Comparison of ENCODE assay signal across 9 cellular contexts in genomic region chr1:17260738-17261137, GRCh38. TPM values are rescaled to one million over a fixed set of nuclear protein-coding genes. Genes with fewer than 3 reads are reported as not detected.
"Had no signal": no experiment of that assay in that cellular context is flagged by ENCODE, and none has a peak within 500 bp of the region (broad histone marks: within the 10 kb centered on the region; RNA-seq: fewer than 3 reads in every experiment).

No MANE protein-coding gene starts in this region.

- H3K4me2 ChIP-seq: KMS-11 had no signal

- H3K9ac ChIP-seq: KMS-11 had no signal

- H3K27ac ChIP-seq: HL-60, KMS-11 had no signal

- ATAC-seq: HepG2 had no signal

- DNase-seq: IMR-90, KBM-7, KG1 had no signal

- FAIRE-seq: HepG2, HTR-8/SVneo had no signal

RNA-seq across cellular contexts. Expression of gene PADI3, which starts 11.8 kb away (rescaled TPM):
- total RNA-seq: HepG2, IMR-90 had no signal
- polyA plus RNA-seq: HepG2, IgD-negative memory B cell, IMR-90 had no signal

RNA-seq across cellular contexts. Expression of gene PADI4, which starts 47.3 kb away (rescaled TPM):
- total RNA-seq: HT-29, IMR-90 had no signal
- polyA plus RNA-seq: IMR-90 had no signal

RNA-seq across cellular contexts. Expression of gene PADI1, which starts 55.8 kb away (rescaled TPM):
- total RNA-seq: HepG2, IMR-90 had no signal
- polyA plus RNA-seq: HepG2, IgD-negative memory B cell had no signal
